30 cellular contexts compared by ENCODE assay signal in the genomic region with DNA sequence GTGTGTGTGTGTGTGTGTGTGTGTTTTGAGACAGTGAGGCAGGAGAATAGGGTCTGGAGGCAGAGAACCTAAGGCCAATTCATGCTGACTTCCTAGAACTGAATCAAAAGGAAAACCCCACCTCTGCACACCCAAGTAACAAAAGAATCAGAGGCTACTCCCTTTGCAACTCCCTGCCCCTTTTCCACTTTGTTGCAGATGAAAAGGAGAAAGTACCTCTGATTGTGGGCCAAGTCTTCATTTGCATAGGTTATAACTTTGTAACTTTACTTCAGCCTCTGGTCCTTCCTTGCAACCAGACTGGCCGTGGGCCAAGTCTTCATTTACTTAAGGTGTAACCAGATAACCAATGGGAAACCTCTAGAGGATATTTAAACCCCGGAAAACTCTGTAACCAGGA.
DNase-seq lines count a peak whose midpoint lies in the region; ATAC-seq, FAIRE-seq and TF ChIP-seq lines count a peak whose summit lies in the region.
"Had no signal": no experiment of that assay in that cellular context is flagged by ENCODE, and none has a peak within 500 bp of the region (broad histone marks: within the 10 kb centered on the region; RNA-seq: fewer than 3 reads in every experiment).

No MANE protein-coding gene starts in this region.

- in situ Hi-C loops in HepG2 (cut with HindIII; ENCODE audit: extremely low pct_ligation_motif_present, low pct_unique_long_range_greater_than_20kb), result no loop called here

- H2AFZ ChIP-seq in HepG2 (ENCODE audit: low read length), result no peak overlapping the region
- H2AFZ ChIP-seq: parathyroid adenoma had no signal

- H3K27ac ChIP-seq in heart right ventricle, result peak overlapping the region in 1 of 10 donors; percentile 56
- peak overlapping the region; percentile 64 to 67 for H3K27ac ChIP-seq in mucosa of rectum (ENCODE audit: low read depth in 2 of 2, low read length in 2 of 2)
- no peak overlapping the region for H3K27ac ChIP-seq in HepG2 (ENCODE audit: extremely low read length, insufficient read depth, low read length)
- H3K27ac ChIP-seq: BLaER1, foreskin keratinocyte, left lung, parathyroid adenoma, Peyer's patch, upper lobe of left lung had no signal

- peak in 1 of 2 donors; percentile 9 for DNase-seq in heart right ventricle
- DNase-seq in Right ventricle myocardium superior, result no peak
- DNase-seq in bronchial epithelial cell (ENCODE audit: low read depth), result peak; percentile 18
- no peak for DNase-seq in GM19240 (ENCODE audit: insufficient read length, low spot score)
- no peak for DNase-seq in HepG2 (ENCODE audit: low spot score)
- no peak for DNase-seq in Ammon's horn (ENCODE audit: low spot score)
- DNase-seq in AML-193 (lab: John Stamatoyannopoulos, UW), result no peak
- DNase-seq: activated effector memory CD4-positive, alpha-beta T cell treated with anti-CD3 and anti-CD28 coated beads, Interleukin-2, amount 50 U/mL, for 16 hours; COR-L47; foreskin keratinocyte; H7; hippocampal formation; immature natural killer cell; Kasumi-1; MV-4-11; NCI-H1694 treated with DMSO at 0.1 percent for 48 hours; NCI-H446 treated with DMSO at 0.1 percent for 48 hours; nephron progenitor cell; NK-92 treated with Interleukin-12 subunit alpha and Interleukin-12 subunit beta, amount 100 ng/mL, for 24 hours; stimulated activated CD4-positive, alpha-beta T cell treated with anti-CD3 and anti-CD28 coated beads, Interleukin-15, amount 100 ng/mL, for 24 hours; stimulated activated naive CD8-positive, alpha-beta T cell treated with anti-CD3 and anti-CD28 coated beads, Interleukin-15, amount 100 ng/mL, for 72 hours; upper lobe of left lung had no signal

- CTCF ChIA-PET in HepG2 (lab: Yijun Ruan, JAX; ENCODE audit: low intra/inter-chr PET ratio, low total read pairs), result no interaction called here

- no peaks in the 10 kb centered on the region for H3K27me3 ChIP-seq in heart right ventricle
- no peaks in the 10 kb centered on the region for H3K27me3 ChIP-seq in bronchial epithelial cell (ENCODE audit: control insufficient read depth, insufficient read depth, low read length)
- H3K27me3 ChIP-seq in mucosa of rectum (ENCODE audit: control insufficient read depth in 2 of 2, insufficient read depth in 2 of 2, low read length in 2 of 2), result no peaks in the 10 kb centered on the region
- peaks cover 3 to 22% of the 10 kb centered on the region in 2 experiments; a peak in 2 of 5 replicates for H3K27me3 ChIP-seq in HepG2 (ENCODE audit: control insufficient read depth in 1 of 2, insufficient read depth in 2 of 2, low read length in 2 of 2)
- H3K27me3 ChIP-seq: BLaER1, foreskin keratinocyte, Peyer's patch, upper lobe of left lung had no signal

- H3K4me3 ChIP-seq in heart right ventricle (no peak overlapping the region), bronchial epithelial cell (ENCODE audit: low read depth, low read length) (no peak overlapping the region), mucosa of rectum (ENCODE audit: low read length in 2 of 2) (no peak overlapping the region), HepG2 (replicated peaks in 1 of 3; ENCODE audit: insufficient read depth in 1 of 3, low read depth in 2 of 3, low read length in 3 of 3) (no peak overlapping the region)
- H3K4me3 ChIP-seq: BLaER1, left lung, Peyer's patch, upper lobe of left lung had no signal

- TF ChIP-seq EP300 in HepG2 (IDR thresholded peaks at IDR 0.05; ENCODE audit: low read depth in 2 of 2, low read length in 2 of 2) (no peak), HepG2 (CRISPR knock-in tag; IDR thresholded peaks at IDR 0.05; ENCODE audit: borderline replicate concordance) (no peak)

- H3K36me3 ChIP-seq in heart right ventricle (no peaks in the 10 kb centered on the region), bronchial epithelial cell (ENCODE audit: control insufficient read depth, insufficient read depth, low read length) (no peaks in the 10 kb centered on the region), mucosa of rectum (ENCODE audit: control insufficient read depth in 2 of 2, insufficient read depth in 2 of 2, low read length in 2 of 2) (no peaks in the 10 kb centered on the region), HepG2 (replicated peaks in 1 of 2; ENCODE audit: control insufficient read depth in 1 of 2, insufficient read depth in 2 of 2, low read length in 2 of 2) (no peaks in the 10 kb centered on the region)
- H3K36me3 ChIP-seq: BLaER1, left lung, Peyer's patch, upper lobe of left lung had no signal

- TF ChIP-seq CTCF in heart right ventricle (IDR thresholded peaks at IDR 0.05) (no peak), bronchial epithelial cell (IDR thresholded peaks at IDR 0.05; ENCODE audit: insufficient read depth, low read length, severe bottlenecking) (no peak), HepG2 (CRISPR knock-in tag; IDR thresholded peaks at IDR 0.05) (no peak)

- POLR2A ChIA-PET in HepG2 (lab: Yijun Ruan, JAX), result no interaction called here

- 49 to 61% methylated on average over 2 of the region's 2 CpGs for WGBS in heart right ventricle, 2 donors
- 2% methylated on average over 2 of the region's 2 CpGs for WGBS in HepG2 (ENCODE audit: low lambda C conversion rate)

- no peaks in the 10 kb centered on the region for H3K79me2 ChIP-seq in HepG2 (ENCODE audit: insufficient read depth, low read length)

- no peak for TF ChIP-seq POLR2A in HepG2 (IDR thresholded peaks at IDR 0.05; ENCODE audit: insufficient read depth in 1 of 2, low read depth in 2 of 2, low read length in 2 of 2)

- no peak for TF ChIP-seq RAD21 in HepG2 (CRISPR knock-in tag; IDR thresholded peaks at IDR 0.05)

- intact Hi-C loops in heart right ventricle (cut with DNase I) (no loop called here), Right ventricle myocardium superior (cut with DNase I) (no loop called here), HepG2 (cut with micrococcal nuclease; ENCODE audit: unreplicated experiment) (no loop called here)

- no peak overlapping the region for H3K9ac ChIP-seq in mucosa of rectum (ENCODE audit: low read depth in 1 of 2, low read length in 2 of 2)
- H3K9ac ChIP-seq in HepG2 (ENCODE audit: insufficient read depth, low read depth, low read length), result no peak overlapping the region
- H3K9ac ChIP-seq: BLaER1, parathyroid adenoma had no signal

- no TSS peak for BruUV-seq in HepG2 (replicated peaks; lab: Mats Ljungman, UMichigan)

- no peak overlapping the region for H3K4me2 ChIP-seq in HepG2 (ENCODE audit: low read depth, low read length)
- H3K4me2 ChIP-seq: BLaER1 had no signal

- H4K20me1 ChIP-seq in HepG2 (ENCODE audit: insufficient read depth, low read length), result no peaks in the 10 kb centered on the region
- H4K20me1 ChIP-seq: BLaER1 had no signal

- peaks cover 0 to 24% (median 15%) of the 10 kb centered on the region in 11 donors for H3K9me3 ChIP-seq in heart right ventricle
- H3K9me3 ChIP-seq in mucosa of rectum (ENCODE audit: control insufficient read depth in 2 of 2, low read length in 2 of 2), result peaks cover 0 to 9% of the 10 kb centered on the region in 2 donors
- H3K9me3 ChIP-seq in HepG2 (ENCODE audit: low read length), result peaks cover 26% of the 10 kb centered on the region

- H3K4me1 ChIP-seq in heart right ventricle, result peaks cover 0 to 13% (median 0%) of the 10 kb centered on the region in 9 donors
- H3K4me1 ChIP-seq in mucosa of rectum (ENCODE audit: control insufficient read depth in 2 of 2, insufficient read depth in 2 of 2, low read length in 2 of 2), result peaks cover 0 to 15% of the 10 kb centered on the region in 2 donors
- H3K4me1 ChIP-seq in HepG2 (ENCODE audit: insufficient read depth, low read length), result no peaks in the 10 kb centered on the region
- H3K4me1 ChIP-seq: BLaER1, foreskin keratinocyte, left lung, parathyroid adenoma, Peyer's patch, upper lobe of left lung had no signal

- ATAC-seq in heart right ventricle (peak in 5 of 8 donors; percentile 55 to 84 (median 58)), Right ventricle myocardium superior (ENCODE audit: poor library complexity) (no peak), HepG2 (no peak)
- ATAC-seq: foreskin keratinocyte; left lung; sciatic nerve; stimulated activated naive CD8-positive, alpha-beta T cell treated with anti-CD3 and anti-CD28 coated beads, Interleukin-15, amount 100 ng/mL, for 72 hours had no signal

- no peak for FAIRE-seq in bronchial epithelial cell (lab: Jason Lieb, UNC)
- FAIRE-seq in HepG2 (lab: Jason Lieb, UNC), result no peak
- FAIRE-seq: GM12891, TTC549 had no signal

TF ChIP-seq in HepG2, 621 proteins besides CTCF, POLR2A, EP300 and RAD21:
- TF ChIP-seq SALL2 (CRISPR knock-in tag; IDR thresholded peaks at IDR 0.05) (no peak), ZNF879 (CRISPR knock-in tag; IDR thresholded peaks at IDR 0.05) (no peak), ZNF138 (CRISPR knock-in tag; IDR thresholded peaks at IDR 0.05; ENCODE audit: low read depth) (no peak), ZIK1 (CRISPR knock-in tag; IDR thresholded peaks at IDR 0.05; ENCODE audit: borderline replicate concordance, low read depth) (no peak), ETV6 (CRISPR knock-in tag; conservative IDR thresholded peaks at IDR 0.05) (no peak)

Comparison
In these comparisons a context has a peak if more than half of its experiments do, and no peak if none do; other contexts are left out.
1. ATAC-seq: peak in heart right ventricle (5 of 8); none in Right ventricle myocardium superior (single experiment) and HepG2 (single experiment).